Comparison of ENCODE assay signal across 10 cellular contexts in the genomic region with DNA sequence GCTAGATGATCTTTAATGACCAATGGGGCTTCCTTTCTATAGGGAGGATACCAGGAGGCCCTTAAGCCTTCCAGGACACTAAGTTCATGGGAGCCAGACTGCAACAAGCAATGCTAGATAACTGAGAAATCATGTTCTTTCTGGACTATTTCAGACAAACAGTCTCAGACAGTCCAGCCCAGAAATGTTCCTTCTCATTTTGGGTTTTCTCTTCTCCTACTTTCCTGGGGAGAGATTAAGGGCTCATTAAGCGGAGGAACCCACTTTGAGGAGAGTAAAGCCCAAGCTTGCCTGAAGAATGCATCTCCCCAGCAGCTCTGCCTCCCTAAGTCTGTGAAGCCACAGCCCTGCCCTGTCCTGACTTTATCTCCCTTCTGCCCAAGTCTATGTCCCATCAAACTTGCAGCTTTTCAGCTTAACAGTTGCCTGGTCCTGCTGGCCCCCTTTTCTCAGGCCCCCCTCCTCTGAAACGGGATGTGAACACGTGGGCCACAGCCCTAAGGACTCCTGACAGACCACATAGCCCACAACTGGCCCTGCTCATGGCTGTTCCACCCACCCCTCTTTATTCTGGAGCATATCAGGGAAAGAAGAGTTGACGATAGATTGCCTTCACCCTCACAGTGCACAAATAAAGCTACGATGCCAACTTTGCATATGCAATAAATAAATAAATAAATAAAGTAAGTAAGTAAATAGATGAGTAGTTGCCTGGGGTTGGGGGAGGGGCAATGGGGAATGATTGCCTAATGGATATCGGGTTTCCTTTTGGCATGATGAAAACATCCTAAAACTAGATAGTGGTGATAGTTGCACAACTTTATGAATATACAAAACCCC.
DNase-seq lines count a peak whose midpoint lies in the region; ATAC-seq, FAIRE-seq and TF ChIP-seq lines count a peak whose summit lies in the region.
"Had no signal": no experiment of that assay in that cellular context is flagged by ENCODE, and none has a peak within 500 bp of the region (broad histone marks: within the 10 kb centered on the region; RNA-seq: fewer than 3 reads in every experiment).

No MANE protein-coding gene starts in this region.

- H3K27me3 ChIP-seq in bronchial epithelial cell (ENCODE audit: control insufficient read depth, insufficient read depth, low read length) (no peaks in the 10 kb centered on the region), lower lobe of right lung (ENCODE audit: low read depth) (no peaks in the 10 kb centered on the region)

- intact Hi-C loops in lower lobe of right lung (cut with DNase I), result no loop called here

- ATAC-seq in lower lobe of right lung, result peak in 1 of 2 donors; percentile 21

- H3K4me3 ChIP-seq in bronchial epithelial cell (ENCODE audit: low read depth, low read length) (no peak overlapping the region), lower lobe of right lung (no peak overlapping the region), urinary bladder (ENCODE audit: low read depth, low read length) (no peak overlapping the region)

- 37% methylated on average over 6 of the region's 6 CpGs for WGBS in urinary bladder

- no peaks in the 10 kb centered on the region for H3K9me3 ChIP-seq in lower lobe of right lung

- H3K4me1 ChIP-seq in lower lobe of right lung (peaks cover 41% of the 10 kb centered on the region), urinary bladder (ENCODE audit: insufficient read depth) (no peaks in the 10 kb centered on the region)

- TF ChIP-seq CTCF in bronchial epithelial cell (IDR thresholded peaks at IDR 0.05; ENCODE audit: insufficient read depth, low read length, severe bottlenecking) (no peak), lower lobe of right lung (IDR thresholded peaks at IDR 0.05) (no peak)

- DNase-seq in NCI-H2196 (lab: John Stamatoyannopoulos, UW; ENCODE audit: unreplicated experiment) (peak; percentile 23), NCI-H2196 treated with DMSO at 0.1 percent for 48 hours (lab: John Stamatoyannopoulos, UW; ENCODE audit: unreplicated experiment) (no peak), bronchial epithelial cell (ENCODE audit: low read depth) (peak; percentile 95), lower lobe of right lung (no peak), NCI-H1930 (lab: John Stamatoyannopoulos, UW) (no peak)
- DNase-seq in activated CD4-positive, alpha-beta T cell treated with anti-CD3 and anti-CD28 coated beads, Interleukin-2, amount 50 U/mL, for 4 hours, result no peak
- DNase-seq in stimulated activated CD4-positive, alpha-beta T cell treated with anti-CD3 and anti-CD28 coated beads, Interleukin-4, amount 100 ng/mL, for 1 hour, result no peak
- DNase-seq: NCI-H2029 had no signal

- H3K27ac ChIP-seq in lower lobe of right lung, result peak overlapping the region; percentile 51
- H3K27ac ChIP-seq in urinary bladder (ENCODE audit: low read depth), result peak overlapping the region; percentile 57

- H3K36me3 ChIP-seq in bronchial epithelial cell (ENCODE audit: control insufficient read depth, insufficient read depth, low read length), result no peaks in the 10 kb centered on the region
- no peaks in the 10 kb centered on the region for H3K36me3 ChIP-seq in lower lobe of right lung
- H3K36me3 ChIP-seq in urinary bladder (ENCODE audit: insufficient read depth), result no peaks in the 10 kb centered on the region

- no peak for FAIRE-seq in bronchial epithelial cell (lab: Jason Lieb, UNC)
- FAIRE-seq: GM18507 had no signal

Comparison
In these comparisons a context has a peak if more than half of its experiments do, and no peak if none do; other contexts are left out.
1. DNase-seq: peak in NCI-H2196 (single experiment) and bronchial epithelial cell (single experiment); none in NCI-H2196 treated with DMSO at 0.1 percent for 48 hours (single experiment), lower lobe of right lung (single experiment), NCI-H1930 (0 of 2), activated CD4-positive, alpha-beta T cell treated with anti-CD3 and anti-CD28 coated beads, Interleukin-2, amount 50 U/mL, for 4 hours (0 of 2) and stimulated activated CD4-positive, alpha-beta T cell treated with anti-CD3 and anti-CD28 coated beads, Interleukin-4, amount 100 ng/mL, for 1 hour (single experiment).